In genomic region chr10:16941067-16941466, GRCh38 we compare ENCODE assay signal across 9 cellular contexts.
"Had no signal": no experiment of that assay in that cellular context is flagged by ENCODE, and none has a peak within 500 bp of the region (broad histone marks: within the 10 kb centered on the region; RNA-seq: fewer than 3 reads in every experiment).

No MANE protein-coding gene starts in this region.

- H2AFZ ChIP-seq: GM23248 had no signal

- FAIRE-seq: HTR-8/SVneo had no signal

- DNase-seq: GM23248, GOT3, H7, HFFc6, KG1 had no signal

- H3K9ac ChIP-seq: GM23248 had no signal

- ATAC-seq: HCT116 had no signal

- H3K4me3 ChIP-seq: GM23248, HAP-1 had no signal

- H3K9me3 ChIP-seq: HAP-1 had no signal

- H3K27ac Mint-ChIP-seq: HFFc6, IgD-negative memory B cell had no signal

- H3K36me3 ChIP-seq: HAP-1 had no signal

- H3K9me3 Mint-ChIP-seq: IgD-negative memory B cell had no signal

- H3K27ac ChIP-seq: GM23248 had no signal

- H3K4me3 Mint-ChIP-seq: HFFc6, IgD-negative memory B cell had no signal
